8 cellular contexts compared by ENCODE assay signal in the genomic region with DNA sequence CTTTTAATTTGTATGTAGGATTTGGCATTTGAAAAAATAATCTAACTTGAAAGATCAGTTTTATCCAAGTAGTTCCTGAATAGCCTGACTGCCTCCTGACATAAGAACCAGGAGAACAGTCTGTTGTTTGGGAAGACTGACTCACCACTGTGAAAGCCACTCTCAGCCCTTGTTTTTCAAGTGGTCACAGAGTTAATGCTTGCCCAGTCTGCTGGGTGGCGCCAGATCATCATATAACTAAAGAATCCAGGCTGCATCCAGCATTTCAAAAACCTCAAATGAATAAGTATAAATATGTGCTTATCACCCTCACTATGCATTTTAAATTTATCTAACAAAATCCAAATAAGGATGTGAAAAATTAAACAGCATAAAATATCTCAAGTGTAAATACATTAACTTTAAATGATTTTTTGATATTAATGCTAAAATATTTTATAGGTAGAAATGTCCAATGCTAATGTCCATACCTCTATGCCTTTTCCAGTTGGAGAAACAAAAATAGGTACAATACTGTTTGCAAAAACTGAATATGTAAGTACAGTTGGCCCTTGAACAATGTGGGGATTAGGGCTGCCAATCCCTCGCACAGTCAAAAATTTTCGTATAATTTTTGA. TPM values are rescaled to one million over a fixed set of nuclear protein-coding genes. Genes with fewer than 3 reads are reported as not detected.
DNase-seq lines count a peak whose midpoint lies in the region; ATAC-seq and TF ChIP-seq lines count a peak whose summit lies in the region.

No MANE protein-coding gene starts in this region.

- CTCF ChIA-PET in mammary epithelial cell (lab: Charles Lee; ENCODE audit: low non-redundant PET), result no interaction called here
- CTCF ChIA-PET in naive thymus-derived CD4-positive, alpha-beta T cell (lab: Charles Lee), result no interaction called here

- no peaks in the 10 kb centered on the region for H3K4me1 ChIP-seq in mammary epithelial cell (ENCODE audit: insufficient read depth, low read length)
- H3K4me1 ChIP-seq in naive thymus-derived CD4-positive, alpha-beta T cell (ENCODE audit: control insufficient read depth in 2 of 2, insufficient read depth in 2 of 2, low read length in 2 of 2), result no peaks in the 10 kb centered on the region

- 49% methylated on average over 3 of the region's 3 CpGs for whole genome bisulfite sequencing in mammary epithelial cell (ENCODE audit: low coverage, missing lambda C conversion rate)

- peaks cover 0 to 3% (median 0%) of the 10 kb centered on the region in 5 donors for H3K27me3 Mint-ChIP-seq in naive thymus-derived CD4-positive, alpha-beta T cell

- dilution Hi-C loops in mammary epithelial cell (cut with HindIII; ENCODE audit: low sequenced_read_pairs), result no loop called here

- H3K4me1 Mint-ChIP-seq in naive thymus-derived CD4-positive, alpha-beta T cell, result no peaks in the 10 kb centered on the region

- H3K79me2 ChIP-seq in mammary epithelial cell (ENCODE audit: insufficient read depth, low read length), result no peaks in the 10 kb centered on the region

- H3K9ac ChIP-seq in mammary epithelial cell (ENCODE audit: insufficient read depth, low read length), result no peak overlapping the region

- no peak overlapping the region for H3K27ac Mint-ChIP-seq in naive thymus-derived CD4-positive, alpha-beta T cell

- POLR2A ChIA-PET in naive thymus-derived CD4-positive, alpha-beta T cell (lab: Charles Lee), result no interaction called here

- H3K27me3 ChIP-seq in mammary epithelial cell (ENCODE audit: insufficient read depth, low read length), result no peaks in the 10 kb centered on the region
- H3K27me3 ChIP-seq in naive thymus-derived CD4-positive, alpha-beta T cell (ENCODE audit: control insufficient read depth in 2 of 2, insufficient read depth in 2 of 2, low read length in 2 of 2), result no peaks in the 10 kb centered on the region

- no peaks in the 10 kb centered on the region for H4K20me1 ChIP-seq in mammary epithelial cell (ENCODE audit: insufficient read depth, low read length)

- no peak overlapping the region for H3K4me2 ChIP-seq in mammary epithelial cell (ENCODE audit: insufficient read depth, low read depth, low read length)

- no peak overlapping the region for H3K4me3 Mint-ChIP-seq in naive thymus-derived CD4-positive, alpha-beta T cell

- BruUV-seq in mammary epithelial cell (replicated peaks; lab: Mats Ljungman, UMichigan), result no TSS peak

- H3K36me3 ChIP-seq in mammary epithelial cell (ENCODE audit: insufficient read depth, low read length), result no peaks in the 10 kb centered on the region
- H3K36me3 ChIP-seq in naive thymus-derived CD4-positive, alpha-beta T cell (ENCODE audit: control insufficient read depth in 2 of 3, insufficient read depth in 3 of 3, low read length in 3 of 3), result no peaks in the 10 kb centered on the region

- TF ChIP-seq CTCF in mammary epithelial cell (conservative IDR thresholded peaks at IDR 0.05 in 1 of 2, IDR thresholded peaks at IDR 0.05 in 1 of 2; ENCODE audit: extremely low read depth in 1 of 2, insufficient read depth in 1 of 2, low read depth in 1 of 2, low read length in 2 of 2), result peak; percentile 60 to 75

- peak; percentile 48 for ATAC-seq in HG02759 (IDR thresholded peaks at IDR 0.05; ENCODE audit: unreplicated experiment)
- no peak for ATAC-seq in naive thymus-derived CD4-positive, alpha-beta T cell
- no peak for ATAC-seq in GM18870 (IDR thresholded peaks at IDR 0.05; ENCODE audit: unreplicated experiment)

- no peak overlapping the region for H3K4me3 ChIP-seq in mammary epithelial cell (replicated peaks in 1 of 3; ENCODE audit: insufficient read depth in 1 of 3, low read depth in 2 of 3, low read length in 3 of 3)
- H3K4me3 ChIP-seq in naive thymus-derived CD4-positive, alpha-beta T cell (ENCODE audit: low read length), result no peak overlapping the region

- in situ Hi-C loops in mammary epithelial cell (cut with MboI; ENCODE audit: low sequenced_read_pairs in 2 of 2), result loop anchor here (25.0 kb wide), 2 partner anchors 230 to 480 kb away; no protein-coding TSS in a partner anchor

- H2AFZ ChIP-seq in mammary epithelial cell (ENCODE audit: low read depth, low read length), result no peak overlapping the region

- DNase-seq in DMS 273 (lab: John Stamatoyannopoulos, UW; ENCODE audit: unreplicated experiment), result peak; percentile 84
- peak; percentile 44 for DNase-seq in NCI-H524 treated with DMSO at 0.1 percent for 48 hours (lab: John Stamatoyannopoulos, UW)
- peak; percentile 53 for DNase-seq in mammary epithelial cell
- peak; percentile 75 for DNase-seq in kidney tubule cell (ENCODE audit: low spot score)
- no peak for DNase-seq in naive thymus-derived CD4-positive, alpha-beta T cell
- no peak for DNase-seq in NK-92 (lab: John Stamatoyannopoulos, UW; ENCODE audit: unreplicated experiment)

- no peak overlapping the region for H3K27ac ChIP-seq in mammary epithelial cell (ENCODE audit: insufficient read depth, low read depth, low read length)
- H3K27ac ChIP-seq in naive thymus-derived CD4-positive, alpha-beta T cell (ENCODE audit: low read depth, low read length), result no peak overlapping the region

- no peaks in the 10 kb centered on the region for H3K9me3 ChIP-seq in mammary epithelial cell (replicated peaks; ENCODE audit: insufficient read depth, low read length)
- no peaks in the 10 kb centered on the region for H3K9me3 ChIP-seq in naive thymus-derived CD4-positive, alpha-beta T cell (ENCODE audit: control insufficient read depth in 2 of 3, low read length in 3 of 3)

- intact Hi-C loops in mammary epithelial cell (cut with micrococcal nuclease), result loop anchor here (1.0 to 2.0 kb wide), 4 partner anchors 278 to 634 kb away; a partner anchor contains a TSS
- intact Hi-C loops in naive thymus-derived CD4-positive, alpha-beta T cell (cut with micrococcal nuclease), result loop anchor here in 1 of 2 donors (1.0 kb wide), 1 partner anchor 475 kb away; no protein-coding TSS in a partner anchor

- H3K36me3 Mint-ChIP-seq in naive thymus-derived CD4-positive, alpha-beta T cell, result no peaks in the 10 kb centered on the region

- no peaks in the 10 kb centered on the region for H3K9me3 Mint-ChIP-seq in naive thymus-derived CD4-positive, alpha-beta T cell

RNA-seq across cellular contexts. Expression of a gene that starts 26.9 kb away (rescaled TPM):
- not detected for total RNA-seq in mammary epithelial cell
- polyA plus RNA-seq in mammary epithelial cell, result not detected
- polyA minus RNA-seq in mammary epithelial cell, result not detected
- total RNA-seq in naive thymus-derived CD4-positive, alpha-beta T cell, result not detected
- not detected for polyA plus RNA-seq in naive thymus-derived CD4-positive, alpha-beta T cell

Comparison
In these comparisons a context has a peak if more than half of its experiments do, and no peak if none do; other contexts are left out.
1. DNase-seq: peak in DMS 273 (single experiment), NCI-H524 treated with DMSO at 0.1 percent for 48 hours (single experiment), mammary epithelial cell (single experiment) and kidney tubule cell (single experiment); none in naive thymus-derived CD4-positive, alpha-beta T cell (0 of 9) and NK-92 (single experiment).